ENCODE assay signal across 8 cellular contexts in the genomic region with DNA sequence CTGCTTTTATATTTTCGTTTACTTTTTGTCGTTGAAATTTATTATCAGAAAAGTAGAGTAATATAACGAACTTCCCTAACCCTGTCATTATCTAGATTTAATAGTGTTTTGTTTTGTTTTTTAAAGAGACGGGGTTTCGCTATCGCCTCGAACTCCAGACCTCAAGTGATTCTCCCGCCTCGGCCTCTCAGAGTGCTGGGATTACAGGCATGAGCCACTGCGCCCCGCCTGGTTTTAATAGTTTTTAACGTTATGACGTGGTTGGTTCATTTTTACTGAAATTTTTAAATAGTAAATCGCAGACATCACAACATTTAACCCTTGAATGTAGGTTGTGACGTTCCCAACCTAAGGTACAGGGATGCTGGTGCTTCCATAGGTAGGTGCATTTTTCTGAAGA. TPM values are rescaled to one million over a fixed set of nuclear protein-coding genes. Genes with fewer than 3 reads are reported as not detected.
DNase-seq lines count a peak whose midpoint lies in the region; ATAC-seq and TF ChIP-seq lines count a peak whose summit lies in the region.

No MANE protein-coding gene starts in this region.

- peaks cover 26% of the 10 kb centered on the region for H3K36me3 Mint-ChIP-seq in natural killer cell treated with Interleukin-12 subunit alpha and Interleukin-12 subunit beta and Interleukin-15 and Interleukin-18, amount 100 ng/mL, for 72 hours

- H3K27me3 Mint-ChIP-seq in natural killer cell treated with Interleukin-12 subunit alpha and Interleukin-12 subunit beta and Interleukin-15 and Interleukin-18, amount 100 ng/mL, for 72 hours, result no peaks in the 10 kb centered on the region

- peak in 1 of 2 experiments; percentile 39 for DNase-seq in HAP-1 (ENCODE audit: low spot score in 2 of 2)
- DNase-seq in effector memory CD4-positive, alpha-beta T cell, result peak in 1 of 3 donors; percentile 23
- DNase-seq in natural killer cell treated with Interleukin-12 subunit alpha and Interleukin-12 subunit beta and Interleukin-15 and Interleukin-18, amount 100 ng/mL, for 72 hours (ENCODE audit: low spot score), result no peak
- no peak for DNase-seq in NCI-H1105 (lab: John Stamatoyannopoulos, UW)
- DNase-seq in kidney glomerular epithelial cell (lab: John Stamatoyannopoulos, UW), result no peak

- ATAC-seq in SK-N-SH treated with all-trans-retinoic acid at 6 μM for 48 hours, result 0 out of 3 replicates have a peak, but pooled peaks have one; percentile 10
- ATAC-seq in natural killer cell treated with Interleukin-12 subunit alpha and Interleukin-12 subunit beta and Interleukin-15 and Interleukin-18, amount 100 ng/mL, for 72 hours, result no peak
- ATAC-seq in HG03175 (IDR thresholded peaks at IDR 0.05; ENCODE audit: unreplicated experiment), result no peak
- ATAC-seq in activated CD4-positive, CD25-positive, alpha-beta regulatory T cell treated with anti-CD3 and anti-CD28 coated beads, Interleukin-2, amount 50 U/mL, for 24 hours, result no peak

- H3K4me1 Mint-ChIP-seq in natural killer cell treated with Interleukin-12 subunit alpha and Interleukin-12 subunit beta and Interleukin-15 and Interleukin-18, amount 100 ng/mL, for 72 hours (ENCODE audit: low read depth in 2 of 2), result peaks cover 41 to 49% of the 10 kb centered on the region in 2 donors

- H3K4me3 Mint-ChIP-seq in natural killer cell treated with Interleukin-12 subunit alpha and Interleukin-12 subunit beta and Interleukin-15 and Interleukin-18, amount 100 ng/mL, for 72 hours, result peak overlapping the region; percentile 98

- peak overlapping the region; percentile 90 to 96 for H3K27ac Mint-ChIP-seq in natural killer cell treated with Interleukin-12 subunit alpha and Interleukin-12 subunit beta and Interleukin-15 and Interleukin-18, amount 100 ng/mL, for 72 hours

- peak overlapping the region; percentile 90 for H3K4me3 ChIP-seq in HAP-1
- peak overlapping the region; percentile 71 for H3K4me3 ChIP-seq in effector memory CD4-positive, alpha-beta T cell (ENCODE audit: insufficient read depth, low read depth, low read length, poor library complexity, severe bottlenecking)

- H3K27ac ChIP-seq in effector memory CD4-positive, alpha-beta T cell (ENCODE audit: insufficient read depth, low read length, poor library complexity, severe bottlenecking), result peak overlapping the region; percentile 96

- no peaks in the 10 kb centered on the region for H3K9me3 ChIP-seq in HAP-1
- H3K9me3 ChIP-seq in effector memory CD4-positive, alpha-beta T cell (ENCODE audit: control insufficient read depth, low read length), result no peaks in the 10 kb centered on the region

- no peaks in the 10 kb centered on the region for H3K27me3 ChIP-seq in HAP-1 (ENCODE audit: low read depth)
- no peaks in the 10 kb centered on the region for H3K27me3 ChIP-seq in effector memory CD4-positive, alpha-beta T cell (replicated peaks; ENCODE audit: control insufficient read depth, insufficient read depth, low read length, poor library complexity, severe bottlenecking)

- peaks cover 30% of the 10 kb centered on the region for H3K36me3 ChIP-seq in HAP-1 (replicated peaks)
- peaks cover 20% of the 10 kb centered on the region for H3K36me3 ChIP-seq in effector memory CD4-positive, alpha-beta T cell (ENCODE audit: control insufficient read depth, insufficient read depth, low read length)

- H3K9me3 Mint-ChIP-seq in natural killer cell treated with Interleukin-12 subunit alpha and Interleukin-12 subunit beta and Interleukin-15 and Interleukin-18, amount 100 ng/mL, for 72 hours, result no peaks in the 10 kb centered on the region

- in situ Hi-C loops in HAP-1 (cut with MboI; ENCODE audit: low sequenced_read_pairs), result no loop called here

- peaks cover 21% of the 10 kb centered on the region for H3K4me1 ChIP-seq in HAP-1
- H3K4me1 ChIP-seq in effector memory CD4-positive, alpha-beta T cell (ENCODE audit: control insufficient read depth, insufficient read depth, low read length, poor library complexity, severe bottlenecking), result peaks cover 39% of the 10 kb centered on the region

TF ChIP-seq in SK-N-SH treated with all-trans-retinoic acid at 6 μM for 48 hours, 23 proteins besides CTCF, POLR2A, EP300 and RAD21:
- TF ChIP-seq ZNF565 (CRISPR knock-in tag; conservative IDR thresholded peaks at IDR 0.05; ENCODE audit: low read depth) (no peak), OSR1 (CRISPR knock-in tag; IDR thresholded peaks at IDR 0.05) (no peak), ZNF8 (CRISPR knock-in tag; IDR thresholded peaks at IDR 0.05) (no peak), RARB (CRISPR knock-in tag; IDR thresholded peaks at IDR 0.05) (no peak), TOX (CRISPR knock-in tag; IDR thresholded peaks at IDR 0.05; ENCODE audit: borderline replicate concordance) (no peak), CSDC2 (CRISPR knock-in tag; IDR thresholded peaks at IDR 0.05) (no peak), TCF4 (CRISPR knock-in tag; IDR thresholded peaks at IDR 0.05; ENCODE audit: borderline replicate concordance) (no peak), ESRRG (CRISPR knock-in tag; IDR thresholded peaks at IDR 0.05) (no peak), BACH2 (CRISPR knock-in tag; IDR thresholded peaks at IDR 0.05; ENCODE audit: borderline replicate concordance) (no peak), ZC3H10 (CRISPR knock-in tag; IDR thresholded peaks at IDR 0.05) (no peak), ZFP30 (CRISPR knock-in tag; IDR thresholded peaks at IDR 0.05) (no peak), SNAI2 (CRISPR knock-in tag; IDR thresholded peaks at IDR 0.05) (no peak), ZNF70 (CRISPR knock-in tag; IDR thresholded peaks at IDR 0.05) (no peak), ARNTL (CRISPR knock-in tag; IDR thresholded peaks at IDR 0.05; ENCODE audit: borderline replicate concordance, low read depth) (no peak), PPARA (CRISPR knock-in tag; IDR thresholded peaks at IDR 0.05; ENCODE audit: borderline replicate concordance) (no peak)
- TF ChIP-seq, protein P1, sequence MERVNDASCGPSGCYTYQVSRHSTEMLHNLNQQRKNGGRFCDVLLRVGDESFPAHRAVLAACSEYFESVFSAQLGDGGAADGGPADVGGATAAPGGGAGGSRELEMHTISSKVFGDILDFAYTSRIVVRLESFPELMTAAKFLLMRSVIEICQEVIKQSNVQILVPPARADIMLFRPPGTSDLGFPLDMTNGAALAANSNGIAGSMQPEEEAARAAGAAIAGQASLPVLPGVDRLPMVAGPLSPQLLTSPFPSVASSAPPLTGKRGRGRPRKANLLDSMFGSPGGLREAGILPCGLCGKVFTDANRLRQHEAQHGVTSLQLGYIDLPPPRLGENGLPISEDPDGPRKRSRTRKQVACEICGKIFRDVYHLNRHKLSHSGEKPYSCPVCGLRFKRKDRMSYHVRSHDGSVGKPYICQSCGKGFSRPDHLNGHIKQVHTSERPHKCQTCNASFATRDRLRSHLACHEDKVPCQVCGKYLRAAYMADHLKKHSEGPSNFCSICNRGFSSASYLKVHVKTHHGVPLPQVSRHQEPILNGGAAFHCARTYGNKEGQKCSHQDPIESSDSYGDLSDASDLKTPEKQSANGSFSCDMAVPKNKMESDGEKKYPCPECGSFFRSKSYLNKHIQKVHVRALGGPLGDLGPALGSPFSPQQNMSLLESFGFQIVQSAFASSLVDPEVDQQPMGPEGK (CRISPR knock-in tag; IDR thresholded peaks at IDR 0.05; ENCODE audit: borderline replicate concordance), result no peak
- TF ChIP-seq, protein P2, sequence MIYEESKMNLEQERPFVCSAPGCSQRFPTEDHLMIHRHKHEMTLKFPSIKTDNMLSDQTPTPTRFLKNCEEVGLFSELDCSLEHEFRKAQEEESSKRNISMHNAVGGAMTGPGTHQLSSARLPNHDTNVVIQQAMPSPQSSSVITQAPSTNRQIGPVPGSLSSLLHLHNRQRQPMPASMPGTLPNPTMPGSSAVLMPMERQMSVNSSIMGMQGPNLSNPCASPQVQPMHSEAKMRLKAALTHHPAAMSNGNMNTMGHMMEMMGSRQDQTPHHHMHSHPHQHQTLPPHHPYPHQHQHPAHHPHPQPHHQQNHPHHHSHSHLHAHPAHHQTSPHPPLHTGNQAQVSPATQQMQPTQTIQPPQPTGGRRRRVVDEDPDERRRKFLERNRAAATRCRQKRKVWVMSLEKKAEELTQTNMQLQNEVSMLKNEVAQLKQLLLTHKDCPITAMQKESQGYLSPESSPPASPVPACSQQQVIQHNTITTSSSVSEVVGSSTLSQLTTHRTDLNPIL (CRISPR knock-in tag; IDR thresholded peaks at IDR 0.05; ENCODE audit: low read depth), result no peak
- TF ChIP-seq, protein P3, sequence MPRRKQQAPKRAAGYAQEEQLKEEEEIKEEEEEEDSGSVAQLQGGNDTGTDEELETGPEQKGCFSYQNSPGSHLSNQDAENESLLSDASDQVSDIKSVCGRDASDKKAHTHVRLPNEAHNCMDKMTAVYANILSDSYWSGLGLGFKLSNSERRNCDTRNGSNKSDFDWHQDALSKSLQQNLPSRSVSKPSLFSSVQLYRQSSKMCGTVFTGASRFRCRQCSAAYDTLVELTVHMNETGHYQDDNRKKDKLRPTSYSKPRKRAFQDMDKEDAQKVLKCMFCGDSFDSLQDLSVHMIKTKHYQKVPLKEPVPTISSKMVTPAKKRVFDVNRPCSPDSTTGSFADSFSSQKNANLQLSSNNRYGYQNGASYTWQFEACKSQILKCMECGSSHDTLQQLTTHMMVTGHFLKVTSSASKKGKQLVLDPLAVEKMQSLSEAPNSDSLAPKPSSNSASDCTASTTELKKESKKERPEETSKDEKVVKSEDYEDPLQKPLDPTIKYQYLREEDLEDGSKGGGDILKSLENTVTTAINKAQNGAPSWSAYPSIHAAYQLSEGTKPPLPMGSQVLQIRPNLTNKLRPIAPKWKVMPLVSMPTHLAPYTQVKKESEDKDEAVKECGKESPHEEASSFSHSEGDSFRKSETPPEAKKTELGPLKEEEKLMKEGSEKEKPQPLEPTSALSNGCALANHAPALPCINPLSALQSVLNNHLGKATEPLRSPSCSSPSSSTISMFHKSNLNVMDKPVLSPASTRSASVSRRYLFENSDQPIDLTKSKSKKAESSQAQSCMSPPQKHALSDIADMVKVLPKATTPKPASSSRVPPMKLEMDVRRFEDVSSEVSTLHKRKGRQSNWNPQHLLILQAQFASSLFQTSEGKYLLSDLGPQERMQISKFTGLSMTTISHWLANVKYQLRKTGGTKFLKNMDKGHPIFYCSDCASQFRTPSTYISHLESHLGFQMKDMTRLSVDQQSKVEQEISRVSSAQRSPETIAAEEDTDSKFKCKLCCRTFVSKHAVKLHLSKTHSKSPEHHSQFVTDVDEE (CRISPR knock-in tag; IDR thresholded peaks at IDR 0.05), result no peak

RNA-seq across cellular contexts. Expression of a gene that starts 1.0 kb away (rescaled TPM):
- 10 to 100 TPM; 22.8 to 36.5 TPM for total RNA-seq in natural killer cell treated with Interleukin-12 subunit alpha and Interleukin-12 subunit beta and Interleukin-15 and Interleukin-18, amount 100 ng/mL, for 72 hours

RNA-seq across cellular contexts. Expression of a gene that starts 17.1 kb away (rescaled TPM):
- under 1 TPM in 1 of 2 donors, not detected in 1; 0.36 TPM for total RNA-seq in natural killer cell treated with Interleukin-12 subunit alpha and Interleukin-12 subunit beta and Interleukin-15 and Interleukin-18, amount 100 ng/mL, for 72 hours

RNA-seq across cellular contexts. Expression of a gene that starts 32.5 kb away (rescaled TPM):
- 10 to 100 TPM in 1 of 2 donors, 1 to 10 TPM in 1; 9.6 to 10.0 TPM for total RNA-seq in natural killer cell treated with Interleukin-12 subunit alpha and Interleukin-12 subunit beta and Interleukin-15 and Interleukin-18, amount 100 ng/mL, for 72 hours

RNA-seq across cellular contexts. Expression of a gene that starts 32.7 kb away (rescaled TPM):
- total RNA-seq in natural killer cell treated with Interleukin-12 subunit alpha and Interleukin-12 subunit beta and Interleukin-15 and Interleukin-18, amount 100 ng/mL, for 72 hours, result 100 to 1,000 TPM in 1 of 2 donors, 10 to 100 TPM in 1; 86.1 to 119 TPM
